ENCODE assay signal across 1 cellular context in the genomic region with DNA sequence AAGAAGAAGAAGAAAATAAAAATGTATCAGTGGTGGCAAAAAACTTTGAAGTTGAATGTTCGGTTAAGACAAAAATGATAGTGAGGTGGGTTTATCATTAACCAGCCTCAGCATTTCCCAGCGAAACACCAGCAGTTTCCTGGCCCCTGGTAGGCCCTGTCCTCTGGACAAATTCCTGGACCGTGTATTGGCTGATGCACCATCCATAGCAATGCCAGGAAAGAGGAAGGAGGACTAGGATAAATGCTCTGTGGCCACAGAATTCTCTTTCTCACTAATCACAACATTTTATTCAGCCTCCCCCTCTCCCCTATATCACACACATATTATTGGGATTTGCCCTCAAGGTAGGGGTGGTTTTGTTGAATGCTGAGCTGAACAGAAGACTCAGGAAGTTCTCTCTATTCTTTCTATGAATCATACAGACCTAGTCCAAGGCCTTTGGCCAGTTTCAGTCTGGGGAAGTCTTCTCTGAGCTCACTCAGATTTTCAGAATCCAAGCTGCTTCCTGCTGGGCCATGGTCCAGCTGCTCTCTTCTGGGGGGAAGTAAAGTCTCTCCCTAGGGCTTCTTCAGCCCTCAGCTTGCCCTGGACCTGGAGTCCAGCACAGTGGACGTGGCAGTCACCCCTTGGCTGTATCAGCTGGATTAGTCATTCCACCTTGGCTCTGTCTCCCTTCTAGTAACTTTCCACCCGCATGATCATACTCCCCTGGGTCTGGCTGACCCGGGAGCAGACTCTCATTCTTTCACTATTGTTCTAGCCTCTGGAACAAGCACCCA.
TF ChIP-seq lines count a peak whose summit lies in the region.

No MANE protein-coding gene starts in this region.

TF ChIP-seq in HCT116, 20 proteins besides CTCF, POLR2A, EP300 and RAD21:
- TF ChIP-seq POLR2AphosphoS5 (IDR thresholded peaks at IDR 0.05; ENCODE audit: low read depth, low read length) (peak; percentile 59), SP1 (IDR thresholded peaks at IDR 0.05; ENCODE audit: low read depth) (no peak)
